ENCODE assay signal across 10 cellular contexts in genomic region chr2:68367918-68368656, GRCh38.
DNase-seq lines count a peak whose midpoint lies in the region; ATAC-seq and TF ChIP-seq lines count a peak whose summit lies in the region.
"Had no signal": no experiment of that assay in that cellular context is flagged by ENCODE, and none has a peak within 500 bp of the region (broad histone marks: within the 10 kb centered on the region; RNA-seq: fewer than 3 reads in every experiment).

No MANE protein-coding gene starts in this region.

- peaks cover 54 to 70% of the 10 kb centered on the region in 2 donors for H3K4me1 Mint-ChIP-seq in effector memory CD8-positive, alpha-beta T cell (ENCODE audit: low read depth in 2 of 2)

- H3K4me3 ChIP-seq in GM12864 (ENCODE audit: low read depth, low read length) = peak overlapping the region; percentile 89
- H3K4me3 ChIP-seq in coronary artery = no peak overlapping the region

- H3K36me3 Mint-ChIP-seq in effector memory CD8-positive, alpha-beta T cell (ENCODE audit: insufficient read depth) = peaks cover 41% of the 10 kb centered on the region

- peak overlapping the region in 1 of 2 donors; percentile 30 for H3K27ac ChIP-seq in coronary artery

- ATAC-seq in effector memory CD8-positive, alpha-beta T cell (replicated peaks) = no peak
- no peak for ATAC-seq in GM21723 (IDR thresholded peaks at IDR 0.05; ENCODE audit: unreplicated experiment)

- H3K27me3 Mint-ChIP-seq in effector memory CD8-positive, alpha-beta T cell = no peaks in the 10 kb centered on the region

- DNase-seq in GM12864 (ENCODE audit: low read depth) = no peak
- DNase-seq in NOMO-1 treated with dmso at 0.1 percent for 144 hours (lab: John Stamatoyannopoulos, UW; ENCODE audit: unreplicated experiment) = peak; percentile 34
- DNase-seq in effector memory CD8-positive, alpha-beta T cell = no peak
- DNase-seq in pons (ENCODE audit: low spot score) = peak; percentile 67
- DNase-seq in DMS153 treated with DMSO at 0.1 percent for 48 hours (lab: John Stamatoyannopoulos, UW; ENCODE audit: unreplicated experiment) = no peak
- DNase-seq in NCI-H446 treated with DMSO at 0.1 percent for 48 hours (lab: John Stamatoyannopoulos, UW) = no peak
- DNase-seq in coronary artery (ENCODE audit: low spot score) = no peak
- DNase-seq: cortex of kidney, NCI-H2171 treated with DMSO at 0.1 percent for 48 hours had no signal

- peak overlapping the region; percentile 99 for H3K27ac Mint-ChIP-seq in effector memory CD8-positive, alpha-beta T cell

- peak overlapping the region; percentile 96 to 99 for H3K4me3 Mint-ChIP-seq in effector memory CD8-positive, alpha-beta T cell

- TF ChIP-seq CTCF in GM12864 (IDR thresholded peaks at IDR 0.05; ENCODE audit: low read depth, low read length, missing control alignments) (no peak), coronary artery (IDR thresholded peaks at IDR 0.05) (no peak)

- H3K9me3 Mint-ChIP-seq in effector memory CD8-positive, alpha-beta T cell = no peaks in the 10 kb centered on the region

Comparison
In these comparisons a context has a peak if more than half of its experiments do, and no peak if none do; other contexts are left out.
1. DNase-seq: peak in NOMO-1 treated with dmso at 0.1 percent for 144 hours (single experiment) and pons (single experiment); none in GM12864 (single experiment), effector memory CD8-positive, alpha-beta T cell (0 of 3), DMS153 treated with DMSO at 0.1 percent for 48 hours (single experiment), NCI-H446 treated with DMSO at 0.1 percent for 48 hours (single experiment) and coronary artery (single experiment).